In genomic region chrX:154000051-154000450, GRCh38 we compare ENCODE assay signal across 15 cellular contexts. TPM values are rescaled to one million over a fixed set of nuclear protein-coding genes. Genes with fewer than 3 reads are reported as not detected.
DNase-seq lines count a peak whose midpoint lies in the region; ATAC-seq and TF ChIP-seq lines count a peak whose summit lies in the region.
"Had no signal": no experiment of that assay in that cellular context is flagged by ENCODE, and none has a peak within 500 bp of the region (broad histone marks: within the 10 kb centered on the region; RNA-seq: fewer than 3 reads in every experiment).

No MANE protein-coding gene starts in this region.

- intact Hi-C loops in esophagus squamous epithelium (cut with DNase I): no loop called here

- H3K9me3 ChIP-seq in esophagus squamous epithelium: no peaks in the 10 kb centered on the region
- H3K9me3 ChIP-seq: tibial nerve had no signal

- H3K4me1 Mint-ChIP-seq in HFFc6 (ENCODE audit: low read depth): peaks cover 5% of the 10 kb centered on the region

- DNase-seq in HFFc6: no peak
- peak; percentile 90 for DNase-seq in NCI-H2171 treated with DMSO at 0.1 percent for 48 hours (lab: John Stamatoyannopoulos, UW)
- DNase-seq in esophagus squamous epithelium (lab: John Stamatoyannopoulos, UW): no peak
- no peak for DNase-seq in omental fat pad (ENCODE audit: low spot score)
- no peak for DNase-seq in cerebellum (ENCODE audit: low spot score)
- no peak for DNase-seq in COLO829 (ENCODE audit: low spot score)
- DNase-seq: activated CD4-positive, alpha-beta T cell treated with anti-CD3 and anti-CD28 coated beads, Interleukin-2, amount 50 U/mL, for 1 hour; activated naive CD4-positive, alpha-beta T cell treated with Interleukin-2 at 50 U/mL for 16 hours; DMS53; hippocampal formation; stimulated activated naive B cell treated with anti-CD40 and anti-IgM and Interleukin-4, amounts not matched to agents 10 μg/mL and 1 μg/mL and 100 μg/mL, for 72 hours had no signal

- H3K4me3 ChIP-seq in esophagus squamous epithelium: peak overlapping the region in 2 of 4 donors; percentile 3 to 32
- H3K4me3 ChIP-seq: coronary artery, tibial nerve had no signal

- no peaks in the 10 kb centered on the region; the same call in 1 of the 2 replicates for H3K36me3 Mint-ChIP-seq in HFFc6 (ENCODE audit: low read depth)

- WGBS in esophagus squamous epithelium, 2 donors: 32 to 42% methylated on average over 3 to 5 of the region's 5 CpGs

- no peak for TF ChIP-seq CTCF in HFFc6 (IDR thresholded peaks at IDR 0.05)
- TF ChIP-seq CTCF in esophagus squamous epithelium (IDR thresholded peaks at IDR 0.05): no peak
- TF ChIP-seq CTCF in omental fat pad (IDR thresholded peaks at IDR 0.05): no peak

- H3K27ac ChIP-seq in esophagus squamous epithelium: peak overlapping the region; percentile 67 to 84 (median 72)
- H3K27ac ChIP-seq: coronary artery had no signal

- H3K9me3 Mint-ChIP-seq in HFFc6: no peaks in the 10 kb centered on the region
- H3K9me3 Mint-ChIP-seq: stimulated activated naive B cell treated with anti-CD40 and anti-IgM and Interleukin-4, amounts not matched to agents 10 μg/mL and 1 μg/mL and 100 μg/mL, for 72 hours had no signal

- ATAC-seq in omental fat pad (ENCODE audit: low FRiP score): peak; percentile 15
- no peak for ATAC-seq in GM21737 (IDR thresholded peaks at IDR 0.05; ENCODE audit: unreplicated experiment)
- ATAC-seq in HG03095 (IDR thresholded peaks at IDR 0.05; ENCODE audit: unreplicated experiment): no peak
- ATAC-seq: stimulated activated naive B cell treated with anti-CD40 and anti-IgM and Interleukin-4, amounts not matched to agents 10 μg/mL and 1 μg/mL and 100 μg/mL, for 72 hours had no signal

- H3K27me3 Mint-ChIP-seq in HFFc6 (ENCODE audit: insufficient read depth): no peaks in the 10 kb centered on the region

- H3K4me3 Mint-ChIP-seq in HFFc6: peak overlapping the region; percentile 46; the same call in 1 of the 2 replicates

- H3K4me1 ChIP-seq in esophagus squamous epithelium: peaks cover 0 to 39% (median 7%) of the 10 kb centered on the region in 3 donors

- H3K27ac Mint-ChIP-seq in HFFc6: no peak overlapping the region
- H3K27ac Mint-ChIP-seq: stimulated activated naive B cell treated with anti-CD40 and anti-IgM and Interleukin-4, amounts not matched to agents 10 μg/mL and 1 μg/mL and 100 μg/mL, for 72 hours had no signal

- no peaks in the 10 kb centered on the region for H3K27me3 ChIP-seq in esophagus squamous epithelium
- H3K27me3 ChIP-seq: tibial nerve had no signal

- no peak for TF ChIP-seq POLR2A in esophagus squamous epithelium (IDR thresholded peaks at IDR 0.05)

- H3K36me3 ChIP-seq in esophagus squamous epithelium: no peaks in the 10 kb centered on the region
- H3K36me3 ChIP-seq: tibial nerve had no signal

RNA-seq across cellular contexts. Expression of gene IRAK1, which starts 19.7 kb away (rescaled TPM):
- 100 to 1,000 TPM; 103 to 133 (median 120) TPM for total RNA-seq in HFFc6 (2021; fragmentation: NEBNext Ultra II Directional; extraction: Animal tissue kit (Norgen Biotek cat#: 25700))
- total RNA-seq in esophagus squamous epithelium (100 to 1,000 TPM in 2 of 4 donors, 10 to 100 TPM in 2; 73.5 to 117 (median 96.8) TPM), omental fat pad (10 to 100 TPM; 43.1 to 85.3 (median 78.4) TPM), cerebellum (10.9 TPM)

RNA-seq across cellular contexts. Expression of gene TMEM187, which starts 27.5 kb away (rescaled TPM):
- 1 to 10 TPM; 3.1 to 8.0 (median 5.7) TPM for total RNA-seq in HFFc6 (2021; fragmentation: NEBNext Ultra II Directional; extraction: Animal tissue kit (Norgen Biotek cat#: 25700))
- total RNA-seq in esophagus squamous epithelium (1 to 10 TPM; 2.5 to 4.1 (median 3.8) TPM), omental fat pad (1 to 10 TPM; 1.9 to 9.0 (median 4.5) TPM), cerebellum (1.3 TPM)

RNA-seq across cellular contexts. Expression of gene HCFC1, which starts 28.4 kb away (rescaled TPM):
- 10 to 100 TPM; 52.1 to 62.1 (median 59.0) TPM for total RNA-seq in HFFc6 (2021; fragmentation: NEBNext Ultra II Directional; extraction: Animal tissue kit (Norgen Biotek cat#: 25700))
- total RNA-seq in esophagus squamous epithelium (10 to 100 TPM; 22.2 to 54.0 (median 37.0) TPM), omental fat pad (10 to 100 TPM; 21.5 to 41.5 (median 30.8) TPM), cerebellum (20.0 TPM)

RNA-seq across cellular contexts. Expression of gene RENBP, which starts 55.6 kb away (rescaled TPM):
- total RNA-seq in HFFc6 (2021; fragmentation: NEBNext Ultra II Directional; extraction: Animal tissue kit (Norgen Biotek cat#: 25700)): under 1 TPM in 4 of 6 experiments, not detected in 2; 0.23 to 0.75 (median 0.40) TPM
- total RNA-seq in esophagus squamous epithelium: 1 to 10 TPM in 2 of 4 donors, under 1 TPM in 1, not detected in 1; 0.45 to 7.6 (median 3.1) TPM
- 10 to 100 TPM in 3 of 4 donors, 1 to 10 TPM in 1; 7.8 to 33.0 (median 26.5) TPM for total RNA-seq in omental fat pad
- total RNA-seq in cerebellum: 2.6 TPM
